Comparison of ENCODE assay signal across 26 cellular contexts in the genomic region with DNA sequence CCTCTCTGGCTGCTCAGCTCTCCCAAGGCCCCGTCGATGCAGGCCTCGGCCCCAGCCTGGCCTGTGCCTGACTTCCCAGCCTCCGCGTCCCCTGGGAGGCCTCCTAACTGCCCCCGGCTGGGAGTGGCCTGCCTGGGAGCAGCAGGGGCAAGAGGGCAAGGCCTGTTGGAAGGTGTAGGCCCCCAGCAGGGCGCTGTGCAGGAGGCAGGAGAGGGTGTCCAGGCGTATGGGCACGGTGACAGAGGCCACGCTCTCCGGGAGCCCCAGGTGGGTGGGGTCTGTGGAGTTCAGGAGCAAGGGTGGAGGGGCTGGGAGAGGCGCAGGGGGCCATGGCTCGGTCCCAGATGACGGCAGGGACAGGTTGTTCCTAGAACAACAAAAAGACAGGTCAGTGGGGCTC. TPM values are rescaled to one million over a fixed set of nuclear protein-coding genes. Genes with fewer than 3 reads are reported as not detected.
"Had no signal": no experiment of that assay in that cellular context is flagged by ENCODE, and none has a peak within 500 bp of the region (broad histone marks: within the 10 kb centered on the region; RNA-seq: fewer than 3 reads in every experiment).

No MANE protein-coding gene starts in this region.

- H3K27ac ChIP-seq: adrenal gland, esophagus muscularis mucosa, hepatocyte, left ventricle myocardium inferior, parathyroid adenoma, right lobe of liver, skin epidermis, stomach, suprapubic skin, tibial nerve had no signal

- H3K4me1 ChIP-seq: adrenal gland, right lobe of liver had no signal

- H3K27me3 ChIP-seq: adrenal gland, esophagus muscularis mucosa, hepatocyte, right lobe of liver, stomach, suprapubic skin, tibial nerve had no signal

- H3K4me3 Mint-ChIP-seq: activated naive CD8-positive, alpha-beta T cell; stimulated activated memory B cell treated with anti-CD40 and anti-IgM and Interleukin-4, amounts not matched to agents 10 μg/mL and 1 μg/mL and 100 μg/mL, for 72 hours had no signal

- DNase-seq: activated CD8-positive, alpha-beta memory T cell treated with anti-CD3 and anti-CD28 coated beads for 24 hours; activated CD8-positive, alpha-beta memory T cell treated with anti-CD3 and anti-CD28 coated beads, Interleukin-2, amount 50 U/mL, for 4 hours; activated naive CD4-positive, alpha-beta T cell; activated T-cell treated with anti-CD3 and anti-CD28 coated beads, Interleukin-2, amount 50 U/mL, for 4 hours; adrenal gland; central memory CD4-positive, alpha-beta T cell; effector memory CD4-positive, alpha-beta T cell; glutamatergic neuron; left ventricle myocardium inferior; mammary epithelial cell; nephron progenitor cell; nucleus accumbens; right lobe of liver; stimulated activated CD4-positive, alpha-beta T cell treated with anti-CD3 and anti-CD28 coated beads, Interleukin-2, amount 100 ng/mL, for 24 hours; stomach; T-helper 1 cell had no signal

- H3K36me3 ChIP-seq: adrenal gland, esophagus muscularis mucosa, left ventricle myocardium inferior, right lobe of liver, stomach, suprapubic skin, tibial nerve had no signal

- H3K27me3 Mint-ChIP-seq: activated naive CD8-positive, alpha-beta T cell had no signal

- H3K4me3 ChIP-seq: adrenal gland, esophagus muscularis mucosa, hepatocyte, left ventricle myocardium inferior, right lobe of liver, skin epidermis, stomach, suprapubic skin, tibial nerve had no signal

- H2AFZ ChIP-seq: hepatocyte, parathyroid adenoma had no signal

- H3K4me2 ChIP-seq: hepatocyte had no signal

- H3K9me3 Mint-ChIP-seq: activated T-cell treated with anti-CD3 and anti-CD28 coated beads, Interleukin-2, amount 50 U/mL, for 4 hours; activated T-helper 2 cell treated with anti-CD3 and anti-CD28 coated beads, Interferon-gamma antibody, Interleukin-2, Interleukin-4, amounts not matched to agents 10 μg/mL and 5 μg/mL and 100 μg/mL, durations not matched to agents 14 hours and 24 hours and 36 hours; nephron progenitor cell; stimulated activated memory B cell treated with anti-CD40 and anti-IgM and Interleukin-4, amounts not matched to agents 10 μg/mL and 1 μg/mL and 100 μg/mL, for 72 hours had no signal

- H3K27ac Mint-ChIP-seq: activated naive CD8-positive, alpha-beta T cell; activated T-helper 2 cell treated with anti-CD3 and anti-CD28 coated beads, Interferon-gamma antibody, Interleukin-2, Interleukin-4, amounts not matched to agents 10 μg/mL and 5 μg/mL and 100 μg/mL, durations not matched to agents 14 hours and 24 hours and 36 hours; stimulated activated memory B cell treated with anti-CD40 and anti-IgM and Interleukin-4, amounts not matched to agents 10 μg/mL and 1 μg/mL and 100 μg/mL, for 72 hours had no signal

- H3K9ac ChIP-seq: parathyroid adenoma had no signal

- H3K36me3 Mint-ChIP-seq: activated naive CD8-positive, alpha-beta T cell; stimulated activated memory B cell treated with anti-CD40 and anti-IgM and Interleukin-4, amounts not matched to agents 10 μg/mL and 1 μg/mL and 100 μg/mL, for 72 hours had no signal

- ATAC-seq: activated T-cell treated with anti-CD3 and anti-CD28 coated beads, Interleukin-2, amount 50 U/mL, for 4 hours; stimulated activated memory B cell treated with anti-CD40 and anti-IgM and Interleukin-4, amounts not matched to agents 10 μg/mL and 1 μg/mL and 100 μg/mL, for 72 hours had no signal

- H3K9me3 ChIP-seq: adrenal gland, esophagus muscularis mucosa, left ventricle myocardium inferior, right lobe of liver, stomach, suprapubic skin, tibial nerve had no signal

RNA-seq across cellular contexts. Expression of a gene that starts 1.2 kb away (rescaled TPM):
- polyA plus RNA-seq: endothelial cell of umbilical vein, hepatocyte, mammary epithelial cell, stomach had no signal

RNA-seq across cellular contexts. Expression of a gene that starts 1.4 kb away (rescaled TPM):
- polyA plus RNA-seq: adrenal gland, endothelial cell of umbilical vein, hepatocyte, mammary epithelial cell, stomach had no signal

RNA-seq across cellular contexts. Expression of a gene that starts 16.7 kb away (rescaled TPM):
- polyA plus RNA-seq: endothelial cell of umbilical vein, hepatocyte, mammary epithelial cell had no signal

RNA-seq across cellular contexts. Expression of a gene that starts 20.3 kb away (rescaled TPM):
- polyA plus RNA-seq: endothelial cell of umbilical vein, mammary epithelial cell had no signal
